Comparison of ENCODE assay signal across 27 cellular contexts in genomic region chr1:181777812-181778211, GRCh38.
"Had no signal": no experiment of that assay in that cellular context is flagged by ENCODE, and none has a peak within 500 bp of the region (broad histone marks: within the 10 kb centered on the region; RNA-seq: fewer than 3 reads in every experiment).

No MANE protein-coding gene starts in this region.

- FAIRE-seq: endometrium, small intestine had no signal

- H3K4me1 ChIP-seq: lower lobe of right lung, parathyroid adenoma, right lobe of liver, testis, vagina had no signal

- ATAC-seq: activated CD4-positive, alpha-beta T cell treated with anti-CD3 and anti-CD28 coated beads for 36 hours; activated naive CD4-positive, alpha-beta T cell treated with anti-CD3 and anti-CD28 coated beads, Interleukin-2, amount 50 U/mL, for 72 hours; activated T-helper 17 cell treated with anti-CD3 and anti-CD28 coated beads, Interleukin-2, amount 50 U/mL, for 72 hours; lower lobe of right lung; right lobe of liver; T-helper 17 cell had no signal

- H3K9ac ChIP-seq: parathyroid adenoma had no signal

- H3K27me3 ChIP-seq: right lobe of liver, testis, vagina had no signal

- H3K36me3 ChIP-seq: lower lobe of right lung, right lobe of liver, vagina had no signal

- H3K79me2 ChIP-seq: parathyroid adenoma had no signal

- DNase-seq: activated B cell treated with CpG ODN at 0.5 μM for 24 hours; activated CD4-positive, alpha-beta T cell treated with anti-CD3 and anti-CD28 coated beads for 36 hours; activated CD4-positive, alpha-beta T cell treated with anti-CD3 and anti-CD28 coated beads, Interleukin-2, amount 50 U/mL, for 4 hours; activated CD8-positive, alpha-beta memory T cell treated with anti-CD3 and anti-CD28 coated beads for 24 hours; activated CD8-positive, alpha-beta memory T cell treated with anti-CD3 and anti-CD28 coated beads, Interleukin-2, amount 50 U/mL, for 4 hours; activated T-cell treated with anti-CD3 and anti-CD28 coated beads, Interleukin-2, amount 50 U/mL, for 24 hours; aorta; cortex of kidney; erythroblast; foreskin fibroblast; hippocampal formation; lower lobe of right lung; naive B cell; nucleus accumbens; right lobe of liver; small intestine; stimulated activated CD4-positive, alpha-beta T cell treated with anti-CD3 and anti-CD28 coated beads, Interleukin-15, amount 100 ng/mL, for 24 hours; stimulated activated CD8-positive, alpha-beta memory T cell treated with anti-CD3 and anti-CD28 coated beads, Interleukin-4, amount 100 ng/mL, for 48 hours; stimulated activated naive CD4-positive, alpha-beta T cell; T-helper 17 cell; testis; trophoblast cell had no signal

- H3K27ac ChIP-seq: lower lobe of right lung, parathyroid adenoma, right lobe of liver, testis, vagina had no signal

- H3K9me3 ChIP-seq: lower lobe of right lung, right lobe of liver, testis, vagina had no signal

- H3K4me3 ChIP-seq: lower lobe of right lung, right lobe of liver, testis, vagina had no signal

- H2AFZ ChIP-seq: parathyroid adenoma had no signal
